ENCODE assay signal across 2 cellular contexts in genomic region chr2:101002562-101003277, GRCh38.
TF ChIP-seq lines count a peak whose summit lies in the region.

No MANE protein-coding gene starts in this region.

TF ChIP-seq in IMR-90, 13 proteins besides CTCF, POLR2A, EP300 and RAD21:
- TF ChIP-seq MXI1 (IDR thresholded peaks at IDR 0.05; ENCODE audit: borderline replicate concordance, low read depth, low read length) = 0 out of 2 replicates have a peak, but pooled peaks have one; percentile 10
- TF ChIP-seq, protein P1, sequence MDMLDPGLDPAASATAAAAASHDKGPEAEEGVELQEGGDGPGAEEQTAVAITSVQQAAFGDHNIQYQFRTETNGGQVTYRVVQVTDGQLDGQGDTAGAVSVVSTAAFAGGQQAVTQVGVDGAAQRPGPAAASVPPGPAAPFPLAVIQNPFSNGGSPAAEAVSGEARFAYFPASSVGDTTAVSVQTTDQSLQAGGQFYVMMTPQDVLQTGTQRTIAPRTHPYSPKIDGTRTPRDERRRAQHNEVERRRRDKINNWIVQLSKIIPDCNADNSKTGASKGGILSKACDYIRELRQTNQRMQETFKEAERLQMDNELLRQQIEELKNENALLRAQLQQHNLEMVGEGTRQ (IDR thresholded peaks at IDR 0.05; ENCODE audit: low read depth, low read length) = no peak
- no peak for TF ChIP-seq SMC3 (IDR thresholded peaks at IDR 0.05; ENCODE audit: low read depth, low read length)

TF ChIP-seq in HepG2, 621 proteins besides CTCF, POLR2A, EP300 and RAD21 (continues in another document):
- TF ChIP-seq RAD51 (IDR thresholded peaks at IDR 0.05; ENCODE audit: borderline replicate concordance) (no peak), ZNF142 (CRISPR knock-in tag; IDR thresholded peaks at IDR 0.05) (no peak; the same call in 1 of the 2 replicates), ZNF441 (CRISPR knock-in tag; IDR thresholded peaks at IDR 0.05; ENCODE audit: borderline replicate concordance) (no peak), ZFY (CRISPR knock-in tag; IDR thresholded peaks at IDR 0.05) (no peak), ZNF577 (CRISPR knock-in tag; IDR thresholded peaks at IDR 0.05; ENCODE audit: borderline replicate concordance, low read depth) (no peak), ZNF256 (CRISPR knock-in tag; conservative IDR thresholded peaks at IDR 0.05) (peak; percentile 4; the same call in 1 of the 2 replicates), ZNF766 (CRISPR knock-in tag; IDR thresholded peaks at IDR 0.05; ENCODE audit: borderline replicate concordance) (no peak), GFI1 (CRISPR knock-in tag; IDR thresholded peaks at IDR 0.05; ENCODE audit: borderline replicate concordance) (no peak), DRAP1 (CRISPR knock-in tag; IDR thresholded peaks at IDR 0.05) (no peak), TCF12 (IDR thresholded peaks at IDR 0.05) (no peak), TCF12 (CRISPR knock-in tag; IDR thresholded peaks at IDR 0.05) (no peak), KLF15 (CRISPR knock-in tag; IDR thresholded peaks at IDR 0.05; ENCODE audit: borderline replicate concordance) (no peak; the same call in none of the 2 replicates), CREBL2 (CRISPR knock-in tag; IDR thresholded peaks at IDR 0.05; ENCODE audit: borderline replicate concordance) (no peak), SIX1 (CRISPR knock-in tag; IDR thresholded peaks at IDR 0.05; ENCODE audit: borderline replicate concordance) (no peak), HMG20A (CRISPR knock-in tag; IDR thresholded peaks at IDR 0.05; ENCODE audit: borderline replicate concordance) (no peak), REPIN1 (CRISPR knock-in tag; IDR thresholded peaks at IDR 0.05; ENCODE audit: borderline replicate concordance, low read depth) (no peak), XBP1 (CRISPR knock-in tag; IDR thresholded peaks at IDR 0.05) (peak; percentile 13; the same call in 1 of the 2 replicates), KAT7 (CRISPR knock-in tag; IDR thresholded peaks at IDR 0.05; ENCODE audit: borderline replicate concordance) (no peak; the same call in 1 of the 2 replicates), ZNF703 (CRISPR knock-in tag; IDR thresholded peaks at IDR 0.05; ENCODE audit: borderline replicate concordance) (peak; percentile 46; the same call in 1 of the 2 replicates), ZNF10 (CRISPR knock-in tag; IDR thresholded peaks at IDR 0.05; ENCODE audit: borderline replicate concordance, low read depth) (no peak), TEAD3 (CRISPR knock-in tag; optimal IDR thresholded peaks at IDR 0.05; ENCODE audit: borderline replicate concordance) (no peak), TMF1 (CRISPR knock-in tag; IDR thresholded peaks at IDR 0.05; ENCODE audit: low read depth) (no peak), NFYC (CRISPR knock-in tag; IDR thresholded peaks at IDR 0.05) (no peak), ZNF326 (CRISPR knock-in tag; IDR thresholded peaks at IDR 0.05; ENCODE audit: borderline replicate concordance) (no peak), SETDB1 (CRISPR knock-in tag; IDR thresholded peaks at IDR 0.05; ENCODE audit: borderline replicate concordance) (no peak), ZNF12 (CRISPR knock-in tag; IDR thresholded peaks at IDR 0.05) (peak; percentile 19; the same call in 1 of the 2 replicates), PHF21A (CRISPR knock-in tag; IDR thresholded peaks at IDR 0.05) (no peak), REXO4 (CRISPR knock-in tag; IDR thresholded peaks at IDR 0.05; ENCODE audit: borderline replicate concordance) (no peak), ATF4 (CRISPR knock-in tag; IDR thresholded peaks at IDR 0.05) (peak in 1 of 2 experiments; percentile 11; a peak in 1 of 4 replicates), ZNF710 (CRISPR knock-in tag; IDR thresholded peaks at IDR 0.05; ENCODE audit: borderline replicate concordance) (no peak), ONECUT2 (CRISPR knock-in tag; IDR thresholded peaks at IDR 0.05) (no peak), U2AF1 (optimal IDR thresholded peaks at IDR 0.05; ENCODE audit: low read depth, low read length) (peak; percentile 2), ZNF264 (CRISPR knock-in tag; IDR thresholded peaks at IDR 0.05) (no peak), ISX (CRISPR knock-in tag; conservative IDR thresholded peaks at IDR 0.05) (0 out of 2 replicates have a peak, but pooled peaks have one; percentile 19), DNMT3B (CRISPR knock-in tag; conservative IDR thresholded peaks at IDR 0.05) (no peak), IRX3 (CRISPR knock-in tag; IDR thresholded peaks at IDR 0.05; ENCODE audit: borderline replicate concordance, low read depth) (no peak; the same call in 1 of the 2 replicates), ZNF652 (CRISPR knock-in tag; IDR thresholded peaks at IDR 0.05; ENCODE audit: borderline replicate concordance, low read depth) (no peak), RBM22 (optimal IDR thresholded peaks at IDR 0.05; ENCODE audit: low read length) (no peak), ZFP91 (CRISPR knock-in tag; IDR thresholded peaks at IDR 0.05; ENCODE audit: borderline replicate concordance) (peak; percentile 10; the same call in 1 of the 2 replicates), RCOR2 (CRISPR knock-in tag; IDR thresholded peaks at IDR 0.05) (no peak), GLMP (CRISPR knock-in tag; IDR thresholded peaks at IDR 0.05; ENCODE audit: borderline replicate concordance) (0 out of 2 replicates have a peak, but pooled peaks have one; percentile 87), ZNF768 (CRISPR knock-in tag; IDR thresholded peaks at IDR 0.05) (no peak), ZKSCAN8 (CRISPR knock-in tag; IDR thresholded peaks at IDR 0.05; ENCODE audit: borderline replicate concordance) (no peak), NFKB2 (CRISPR knock-in tag; IDR thresholded peaks at IDR 0.05; ENCODE audit: borderline replicate concordance) (peak; percentile 7; the same call in 1 of the 2 replicates), ZNF451 (CRISPR knock-in tag; IDR thresholded peaks at IDR 0.05) (no peak), MAFG (CRISPR knock-in tag; IDR thresholded peaks at IDR 0.05) (no peak), CHCHD3 (CRISPR knock-in tag; IDR thresholded peaks at IDR 0.05) (no peak)
- TF ChIP-seq, protein P2, sequence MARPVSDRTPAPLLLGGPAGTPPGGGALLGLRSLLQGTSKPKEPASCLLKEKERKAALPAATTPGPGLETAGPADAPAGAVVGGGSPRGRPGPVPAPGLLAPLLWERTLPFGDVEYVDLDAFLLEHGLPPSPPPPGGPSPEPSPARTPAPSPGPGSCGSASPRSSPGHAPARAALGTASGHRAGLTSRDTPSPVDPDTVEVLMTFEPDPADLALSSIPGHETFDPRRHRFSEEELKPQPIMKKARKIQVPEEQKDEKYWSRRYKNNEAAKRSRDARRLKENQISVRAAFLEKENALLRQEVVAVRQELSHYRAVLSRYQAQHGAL (CRISPR knock-in tag; IDR thresholded peaks at IDR 0.05; ENCODE audit: not compliant biosample characterization) = peak; percentile 7
- TF ChIP-seq, protein P3, sequence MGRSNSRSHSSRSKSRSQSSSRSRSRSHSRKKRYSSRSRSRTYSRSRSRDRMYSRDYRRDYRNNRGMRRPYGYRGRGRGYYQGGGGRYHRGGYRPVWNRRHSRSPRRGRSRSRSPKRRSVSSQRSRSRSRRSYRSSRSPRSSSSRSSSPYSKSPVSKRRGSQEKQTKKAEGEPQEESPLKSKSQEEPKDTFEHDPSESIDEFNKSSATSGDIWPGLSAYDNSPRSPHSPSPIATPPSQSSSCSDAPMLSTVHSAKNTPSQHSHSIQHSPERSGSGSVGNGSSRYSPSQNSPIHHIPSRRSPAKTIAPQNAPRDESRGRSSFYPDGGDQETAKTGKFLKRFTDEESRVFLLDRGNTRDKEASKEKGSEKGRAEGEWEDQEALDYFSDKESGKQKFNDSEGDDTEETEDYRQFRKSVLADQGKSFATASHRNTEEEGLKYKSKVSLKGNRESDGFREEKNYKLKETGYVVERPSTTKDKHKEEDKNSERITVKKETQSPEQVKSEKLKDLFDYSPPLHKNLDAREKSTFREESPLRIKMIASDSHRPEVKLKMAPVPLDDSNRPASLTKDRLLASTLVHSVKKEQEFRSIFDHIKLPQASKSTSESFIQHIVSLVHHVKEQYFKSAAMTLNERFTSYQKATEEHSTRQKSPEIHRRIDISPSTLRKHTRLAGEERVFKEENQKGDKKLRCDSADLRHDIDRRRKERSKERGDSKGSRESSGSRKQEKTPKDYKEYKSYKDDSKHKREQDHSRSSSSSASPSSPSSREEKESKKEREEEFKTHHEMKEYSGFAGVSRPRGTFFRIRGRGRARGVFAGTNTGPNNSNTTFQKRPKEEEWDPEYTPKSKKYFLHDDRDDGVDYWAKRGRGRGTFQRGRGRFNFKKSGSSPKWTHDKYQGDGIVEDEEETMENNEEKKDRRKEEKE (IDR thresholded peaks at IDR 0.05) = no peak
